25 cellular contexts compared by ENCODE assay signal in genomic region chr4:164753873-164754488, GRCh38. TPM values are rescaled to one million over a fixed set of nuclear protein-coding genes. Genes with fewer than 3 reads are reported as not detected.
DNase-seq lines count a peak whose midpoint lies in the region; ATAC-seq and TF ChIP-seq lines count a peak whose summit lies in the region.
"Had no signal": no experiment of that assay in that cellular context is flagged by ENCODE, and none has a peak within 500 bp of the region (broad histone marks: within the 10 kb centered on the region; RNA-seq: fewer than 3 reads in every experiment).

Gene SMIM31, plus strand, starts transcription at chr4:164754131. Its CDS starts 16,313 bp downstream, at chr4:164770444.

- H3K27ac ChIP-seq in PC-3 (ENCODE audit: low read length): peak within 1 kb of the TSS; percentile 76
- H3K27ac ChIP-seq in epithelial cell of prostate: peak within 1 kb of the TSS; percentile 23
- H3K27ac ChIP-seq: BLaER1 treated with 17β-estradiol and CSF1 and Interleukin-3, amounts not matched to agents 10 nM and 100 nM; gastroesophageal sphincter; SJCRH30; spleen; uterus had no signal

- peaks cover 8% of the 10 kb centered on the region for H3K4me1 ChIP-seq in PC-3 (ENCODE audit: insufficient read depth, low read length)
- H3K4me1 ChIP-seq: BLaER1 treated with 17β-estradiol and CSF1 and Interleukin-3, amounts not matched to agents 10 nM and 100 nM; gastroesophageal sphincter; SJCRH30; spleen; uterus had no signal

- peaks cover 10% of the 10 kb centered on the region for H3K27me3 Mint-ChIP-seq in chondrocyte (ENCODE audit: low read depth)
- H3K27me3 Mint-ChIP-seq: activated CD8-positive, alpha-beta memory T cell treated with anti-CD3 and anti-CD28 coated beads, Interleukin-2, amount 10 ng/mL, durations not matched to agents 7 days and 5 days had no signal

- no peaks in the 10 kb centered on the region for H3K36me3 ChIP-seq in PC-3 (ENCODE audit: low read depth, low read length)
- H3K36me3 ChIP-seq: BLaER1 treated with 17β-estradiol and CSF1 and Interleukin-3, amounts not matched to agents 10 nM and 100 nM; gastroesophageal sphincter; SJCRH30; spleen; uterus had no signal

- no peaks in the 10 kb centered on the region for H3K79me2 ChIP-seq in PC-3 (ENCODE audit: low read length)

- no peaks in the 10 kb centered on the region for H3K9me3 ChIP-seq in PC-3 (ENCODE audit: low read length)
- H3K9me3 ChIP-seq: SJCRH30, uterus had no signal

- H3F3A ChIP-seq in PC-3 (ENCODE audit: low read length, unreplicated experiment): no peaks in the 10 kb centered on the region

- POLR2A ChIA-PET in PC-3 (lab: Charles Lee; ENCODE audit: unreplicated experiment): no interaction called here

- H3K36me3 Mint-ChIP-seq in chondrocyte (ENCODE audit: low read depth): no peaks in the 10 kb centered on the region
- H3K36me3 Mint-ChIP-seq: activated CD8-positive, alpha-beta memory T cell treated with anti-CD3 and anti-CD28 coated beads, Interleukin-2, amount 10 ng/mL, durations not matched to agents 7 days and 5 days had no signal

- CTCF ChIA-PET in PC-3 (lab: Charles Lee): no interaction called here

- H3K27ac Mint-ChIP-seq in chondrocyte (ENCODE audit: unreplicated experiment): no peak within 1 kb of the TSS
- H3K27ac Mint-ChIP-seq: activated CD4-positive, alpha-beta T cell treated with anti-CD3 and anti-CD28 coated beads for 36 hours; activated CD8-positive, alpha-beta memory T cell treated with anti-CD3 and anti-CD28 coated beads, Interleukin-2, amount 10 ng/mL, durations not matched to agents 7 days and 5 days; activated T-helper 17 cell treated with anti-CD3 and anti-CD28 coated beads, Interleukin-2, amount 50 U/mL, for 72 hours; H9; T-helper 2 cell treated with Interferon-gamma antibody and Interleukin-4, amounts not matched to agents 5 μg/mL and 100 μg/mL, for 36 hours had no signal

- peak within 1 kb of the TSS; percentile 66 for H2AFZ ChIP-seq in PC-3 (ENCODE audit: low read length)

- peak within 1 kb of the TSS; percentile 22; the same call in 1 of the 2 replicates for H3K4me3 ChIP-seq in PC-3 (ENCODE audit: low read length)
- H3K4me3 ChIP-seq: BLaER1 treated with 17β-estradiol and CSF1 and Interleukin-3, amounts not matched to agents 10 nM and 100 nM; gastroesophageal sphincter; GM12878; SJCRH30; spleen; uterus had no signal

- peak within 1 kb of the TSS; percentile 72 for H3K4me2 ChIP-seq in PC-3 (ENCODE audit: low read length)
- H3K4me2 ChIP-seq: BLaER1 treated with 17β-estradiol and CSF1 and Interleukin-3, amounts not matched to agents 10 nM and 100 nM had no signal

- peak within 1 kb of the TSS; percentile 19; the same call in 1 of the 2 replicates for H3K9ac ChIP-seq in PC-3 (ENCODE audit: low read length)
- H3K9ac ChIP-seq: BLaER1 treated with 17β-estradiol and CSF1 and Interleukin-3, amounts not matched to agents 10 nM and 100 nM had no signal

- no peak for TF ChIP-seq CTCF in PC-3 (conservative IDR thresholded peaks at IDR 0.05; ENCODE audit: low read depth, low read length)
- TF ChIP-seq CTCF in chondrocyte (IDR thresholded peaks at IDR 0.05): no peak

- no peaks in the 10 kb centered on the region for H3K4me1 Mint-ChIP-seq in chondrocyte (ENCODE audit: low read depth)
- H3K4me1 Mint-ChIP-seq: activated CD4-positive, alpha-beta T cell treated with anti-CD3 and anti-CD28 coated beads for 36 hours; activated CD8-positive, alpha-beta memory T cell treated with anti-CD3 and anti-CD28 coated beads, Interleukin-2, amount 10 ng/mL, durations not matched to agents 7 days and 5 days; activated T-helper 17 cell treated with anti-CD3 and anti-CD28 coated beads, Interleukin-2, amount 50 U/mL, for 72 hours; H9 had no signal

- intact Hi-C loops in PC-3 (cut with micrococcal nuclease): no loop called here

- H4K20me1 ChIP-seq in PC-3 (ENCODE audit: low read length): no peaks in the 10 kb centered on the region
- H4K20me1 ChIP-seq: BLaER1 treated with 17β-estradiol and CSF1 and Interleukin-3, amounts not matched to agents 10 nM and 100 nM had no signal

- H3K27me3 ChIP-seq in PC-3 (ENCODE audit: low read length): no peaks in the 10 kb centered on the region
- H3K27me3 ChIP-seq: BLaER1 treated with 17β-estradiol and CSF1 and Interleukin-3, amounts not matched to agents 10 nM and 100 nM; gastroesophageal sphincter; SJCRH30; uterus had no signal

- no peaks in the 10 kb centered on the region for H3K9me2 ChIP-seq in PC-3 (replicated peaks; ENCODE audit: low read length)

- H3K9me3 Mint-ChIP-seq in chondrocyte (ENCODE audit: low read depth): peaks cover 10% of the 10 kb centered on the region

- peak; percentile 89 for ATAC-seq in PC-3
- ATAC-seq: activated CD4-positive, alpha-beta T cell treated with anti-CD3 and anti-CD28 coated beads for 36 hours; activated CD8-positive, alpha-beta memory T cell treated with anti-CD3 and anti-CD28 coated beads, Interleukin-2, amount 10 ng/mL, durations not matched to agents 7 days and 5 days; activated T-helper 17 cell treated with anti-CD3 and anti-CD28 coated beads, Interleukin-2, amount 50 U/mL, for 72 hours; gastroesophageal sphincter; GM12878; HepG2 had no signal

- BruUV-seq in PC-3 (replicated peaks; lab: Mats Ljungman, UMichigan): TSS peak; percentile 73

- no peak within 1 kb of the TSS for H3K4me3 Mint-ChIP-seq in chondrocyte (ENCODE audit: unreplicated experiment)
- H3K4me3 Mint-ChIP-seq: activated CD4-positive, alpha-beta T cell treated with anti-CD3 and anti-CD28 coated beads for 36 hours; activated CD8-positive, alpha-beta memory T cell treated with anti-CD3 and anti-CD28 coated beads, Interleukin-2, amount 10 ng/mL, durations not matched to agents 7 days and 5 days; activated T-helper 17 cell treated with anti-CD3 and anti-CD28 coated beads, Interleukin-2, amount 50 U/mL, for 72 hours; H9; T-helper 2 cell treated with Interferon-gamma antibody and Interleukin-4, amounts not matched to agents 5 μg/mL and 100 μg/mL, for 36 hours had no signal

- DNase-seq in NCI-H345 (lab: John Stamatoyannopoulos, UW): peak; percentile 20
- no peak for DNase-seq in NCI-H345 treated with DMSO at 0.1 percent for 48 hours (lab: John Stamatoyannopoulos, UW; ENCODE audit: unreplicated experiment)
- DNase-seq in PC-3: peak; percentile 79
- peak; percentile 6 for DNase-seq in epithelial cell of prostate (ENCODE audit: low read depth, low spot score)
- DNase-seq in renal cortical epithelial cell (ENCODE audit: low read depth): peak; percentile 5
- no peak for DNase-seq in putamen (ENCODE audit: low spot score)
- DNase-seq in chondrocyte (ENCODE audit: low spot score): no peak
- no peak for DNase-seq in amniotic stem cell (lab: John Stamatoyannopoulos, UW)
- DNase-seq: activated CD4-positive, alpha-beta T cell treated with anti-CD3 and anti-CD28 coated beads for 36 hours; activated CD8-positive, alpha-beta memory T cell treated with anti-CD3 and anti-CD28 coated beads, Interleukin-2, amount 10 ng/mL, durations not matched to agents 7 days and 5 days; DMS 273 treated with DMSO at 0.1 percent for 48 hours; GDM1; H9; kidney glomerular epithelial cell; mesendoderm; spleen; uterus had no signal

RNA-seq across cellular contexts. Expression of gene SMIM31, which starts in this region (rescaled TPM):
- not detected in 2 replicates for total RNA-seq in PC-3 (2014; rRNA removed)
- 0.05 TPM in 1 of 2 replicates, not detected in the other for total RNA-seq in renal cortical epithelial cell
- not detected in 3 replicates for total RNA-seq in chondrocyte
- total RNA-seq: activated CD4-positive, alpha-beta T cell treated with anti-CD3 and anti-CD28 coated beads for 36 hours; activated CD8-positive, alpha-beta memory T cell treated with anti-CD3 and anti-CD28 coated beads, Interleukin-2, amount 10 ng/mL, durations not matched to agents 7 days and 5 days; activated T-helper 17 cell treated with anti-CD3 and anti-CD28 coated beads, Interleukin-2, amount 50 U/mL, for 72 hours; dermis microvascular lymphatic vessel endothelial cell; GM12878; H9; HepG2; SJCRH30; spleen; uterus had no signal

Comparison
In these comparisons a context has a peak if more than half of its experiments do, and no peak if none do; other contexts are left out.
1. DNase-seq: peak in NCI-H345 (single experiment) and epithelial cell of prostate (single experiment); none in NCI-H345 treated with DMSO at 0.1 percent for 48 hours (single experiment), putamen (single experiment), chondrocyte (single experiment) and amniotic stem cell (single experiment).
2. Peak in DNase-seq, ATAC-seq, H3K4me3 ChIP-seq, H3K27ac ChIP-seq, H3K9ac ChIP-seq and H3K4me2 ChIP-seq in PC-3; RNA of the gene not detected or under 1 TPM.
3. Peak in DNase-seq in renal cortical epithelial cell; RNA of the gene not detected or under 1 TPM.